17 cellular contexts compared by ENCODE assay signal in genomic region chr12:98883231-98883630, GRCh38.
"Had no signal": no experiment of that assay in that cellular context is flagged by ENCODE, and none has a peak within 500 bp of the region (broad histone marks: within the 10 kb centered on the region; RNA-seq: fewer than 3 reads in every experiment).

No MANE protein-coding gene starts in this region.

- H3K4me3 ChIP-seq: heart right ventricle, lung, thoracic aorta, upper lobe of right lung had no signal

- H3K36me3 Mint-ChIP-seq: naive thymus-derived CD4-positive, alpha-beta T cell had no signal

- H3K27ac ChIP-seq: heart right ventricle, parathyroid adenoma, thoracic aorta, upper lobe of right lung had no signal

- H3K9me3 Mint-ChIP-seq: stimulated activated naive CD8-positive, alpha-beta T cell treated with anti-CD3 and anti-CD28 coated beads, Interleukin-15, Interleukin-2, amounts not matched to agents 100 ng/mL and 50 ng/mL, for 24 hours had no signal

- H3K27me3 ChIP-seq: upper lobe of right lung had no signal

- H3K36me3 ChIP-seq: heart right ventricle, thoracic aorta, upper lobe of right lung had no signal

- H3K4me1 Mint-ChIP-seq: naive thymus-derived CD4-positive, alpha-beta T cell had no signal

- DNase-seq: activated CD4-positive, alpha-beta T cell treated with anti-CD3 and anti-CD28 coated beads for 1 hour; activated CD4-positive, alpha-beta T cell treated with anti-CD3 and anti-CD28 coated beads, Interleukin-2, amount 50 U/mL, for 4 hours; activated naive CD4-positive, alpha-beta T cell treated with Interleukin-2 at 50 U/mL for 16 hours; activated T-cell treated with anti-CD3 and anti-CD28 coated beads for 4 hours; heart right ventricle; naive thymus-derived CD4-positive, alpha-beta T cell; SK-N-SH; stimulated activated CD4-positive, alpha-beta T cell treated with anti-CD3 and anti-CD28 coated beads, Interleukin-15, amount 100 ng/mL, for 24 hours; stimulated activated CD4-positive, alpha-beta T cell treated with anti-CD3 and anti-CD28 coated beads, Interleukin-4, amount 100 ng/mL, for 1 hour; T-helper 1 cell; T1000; upper lobe of right lung had no signal

- H3K27ac Mint-ChIP-seq: naive thymus-derived CD4-positive, alpha-beta T cell; stimulated activated naive CD8-positive, alpha-beta T cell treated with anti-CD3 and anti-CD28 coated beads, Interleukin-15, Interleukin-2, amounts not matched to agents 100 ng/mL and 50 ng/mL, for 24 hours had no signal

- H3K4me3 Mint-ChIP-seq: naive thymus-derived CD4-positive, alpha-beta T cell; stimulated activated naive CD8-positive, alpha-beta T cell treated with anti-CD3 and anti-CD28 coated beads, Interleukin-15, Interleukin-2, amounts not matched to agents 100 ng/mL and 50 ng/mL, for 24 hours had no signal

- H3K4me1 ChIP-seq: heart right ventricle, parathyroid adenoma, upper lobe of right lung had no signal

- H3K9me3 ChIP-seq: heart right ventricle, SK-N-SH, thoracic aorta, upper lobe of right lung had no signal

- ATAC-seq: esophagus mucosa; heart right ventricle; naive thymus-derived CD4-positive, alpha-beta T cell; upper lobe of right lung had no signal
